Comparison of ENCODE assay signal across 17 cellular contexts in genomic region chr9:90340421-90340820, GRCh38.
DNase-seq lines count a peak whose midpoint lies in the region; ATAC-seq and TF ChIP-seq lines count a peak whose summit lies in the region.
"Had no signal": no experiment of that assay in that cellular context is flagged by ENCODE, and none has a peak within 500 bp of the region (broad histone marks: within the 10 kb centered on the region; RNA-seq: fewer than 3 reads in every experiment).

No MANE protein-coding gene starts in this region.

- intact Hi-C loops in gastrocnemius medialis (cut with DNase I; ENCODE audit: low total_unique reads), result no loop called here

- TF ChIP-seq POLR2A in gastrocnemius medialis (IDR thresholded peaks at IDR 0.05), result no peak

- H3K79me1 ChIP-seq in mesendoderm (ENCODE audit: low read length), result no peaks in the 10 kb centered on the region

- H3K56ac ChIP-seq in mesendoderm (ENCODE audit: low read length), result no peak overlapping the region

- ATAC-seq in gastrocnemius medialis, result no peak
- ATAC-seq: activated T-helper 17 cell treated with anti-CD3 and anti-CD28 coated beads, Interleukin-2, amount 50 U/mL, for 72 hours; GM12878 had no signal

- no peak overlapping the region for H3K23ac ChIP-seq in mesendoderm (ENCODE audit: low read length)

- no peak overlapping the region for H2AK5ac ChIP-seq in mesendoderm (ENCODE audit: low read length)

- H2BK5ac ChIP-seq in mesendoderm (ENCODE audit: low read length), result no peak overlapping the region

- no peak overlapping the region for H2BK120ac ChIP-seq in mesendoderm (ENCODE audit: low read depth, low read length)

- in situ Hi-C loops in gastrocnemius medialis (cut with MboI; ENCODE audit: low sequenced_read_pairs in 4 of 4), result no loop called here

- H3K9me3 ChIP-seq in gastrocnemius medialis, result no peaks in the 10 kb centered on the region
- H3K9me3 ChIP-seq: BLaER1 treated with 17β-estradiol and CSF1 and Interleukin-3, amounts not matched to agents 10 nM and 100 nM had no signal

- H3K18ac ChIP-seq in mesendoderm (ENCODE audit: low read length), result peak overlapping the region; percentile 51

- H3K36me3 ChIP-seq in mesendoderm (ENCODE audit: control insufficient read depth, insufficient read depth, low read length) (no peaks in the 10 kb centered on the region), gastrocnemius medialis (no peaks in the 10 kb centered on the region)
- H3K36me3 ChIP-seq: BLaER1 treated with 17β-estradiol and CSF1 and Interleukin-3, amounts not matched to agents 10 nM and 100 nM had no signal

- H3K27ac ChIP-seq in mesendoderm (ENCODE audit: low read depth, low read length), result no peak overlapping the region
- H3K27ac ChIP-seq in gastrocnemius medialis, result no peak overlapping the region
- H3K27ac ChIP-seq in caudate nucleus (ENCODE audit: low read depth, low read length), result no peak overlapping the region
- H3K27ac ChIP-seq: BLaER1 treated with 17β-estradiol and CSF1 and Interleukin-3, amounts not matched to agents 10 nM and 100 nM had no signal

- H3K79me2 ChIP-seq in mesendoderm (ENCODE audit: control insufficient read depth, insufficient read depth, low read length), result no peaks in the 10 kb centered on the region

- no peak overlapping the region for H2BK15ac ChIP-seq in mesendoderm (replicated peaks; ENCODE audit: low read depth)

- DNase-seq in Daoy (ENCODE audit: low read depth), result peak; percentile 48
- peak; percentile 4 for DNase-seq in NCI-H1694 treated with DMSO at 0.1 percent for 48 hours (lab: John Stamatoyannopoulos, UW)
- peak; percentile 85 for DNase-seq in choroid plexus epithelial cell (ENCODE audit: low read depth)
- no peak for DNase-seq in mesendoderm
- DNase-seq in gastrocnemius medialis, result no peak
- no peak for DNase-seq in retina
- no peak for DNase-seq in T-helper 9 cell
- DNase-seq in caudate nucleus (lab: John Stamatoyannopoulos, UW), result no peak
- DNase-seq: activated CD4-positive, alpha-beta T cell treated with anti-CD3 and anti-CD28 coated beads, Interleukin-2, amount 50 U/mL, for 4 hours; midbrain; NCI-H2107; NK-92 treated with Interleukin-12 subunit alpha and Interleukin-12 subunit beta, amount 100 ng/mL, for 24 hours; nucleus accumbens; SHP77 had no signal

- H3K9ac ChIP-seq in mesendoderm (ENCODE audit: low read length), result no peak overlapping the region
- H3K9ac ChIP-seq: BLaER1 treated with 17β-estradiol and CSF1 and Interleukin-3, amounts not matched to agents 10 nM and 100 nM had no signal

- no peak overlapping the region for H3K4me3 ChIP-seq in choroid plexus epithelial cell (ENCODE audit: low read depth, low read length)
- H3K4me3 ChIP-seq in mesendoderm (ENCODE audit: low read length), result no peak overlapping the region
- H3K4me3 ChIP-seq in gastrocnemius medialis, result no peak overlapping the region
- H3K4me3 ChIP-seq: BLaER1 treated with 17β-estradiol and CSF1 and Interleukin-3, amounts not matched to agents 10 nM and 100 nM; GM12878 had no signal

- no peak overlapping the region for H4K5ac ChIP-seq in mesendoderm (ENCODE audit: low read length)

- H3K4ac ChIP-seq in mesendoderm (ENCODE audit: low read depth, low read length), result no peak overlapping the region

- H3K4me1 ChIP-seq in mesendoderm (ENCODE audit: control insufficient read depth, low read depth, low read length), result peaks cover 2% of the 10 kb centered on the region
- no peaks in the 10 kb centered on the region for H3K4me1 ChIP-seq in gastrocnemius medialis
- H3K4me1 ChIP-seq: BLaER1 treated with 17β-estradiol and CSF1 and Interleukin-3, amounts not matched to agents 10 nM and 100 nM had no signal

- TF ChIP-seq CTCF in choroid plexus epithelial cell (conservative IDR thresholded peaks at IDR 0.05; ENCODE audit: low read depth, low read length), result no peak
- no peak for TF ChIP-seq CTCF in gastrocnemius medialis (IDR thresholded peaks at IDR 0.05 in 4 of 5, conservative IDR thresholded peaks at IDR 0.05 in 1 of 5)

- no peak overlapping the region for H3K4me2 ChIP-seq in mesendoderm (ENCODE audit: low read length)
- H3K4me2 ChIP-seq: BLaER1 treated with 17β-estradiol and CSF1 and Interleukin-3, amounts not matched to agents 10 nM and 100 nM had no signal

- no peak overlapping the region for H4K8ac ChIP-seq in mesendoderm (ENCODE audit: low read depth, low read length)

- H3K27me3 ChIP-seq in mesendoderm (ENCODE audit: insufficient read depth, low read length, poor library complexity), result no peaks in the 10 kb centered on the region
- H3K27me3 ChIP-seq in gastrocnemius medialis, result no peaks in the 10 kb centered on the region
- H3K27me3 ChIP-seq: BLaER1 treated with 17β-estradiol and CSF1 and Interleukin-3, amounts not matched to agents 10 nM and 100 nM had no signal

Comparison
In these comparisons a context has a peak if more than half of its experiments do, and no peak if none do; other contexts are left out.
1. DNase-seq: peak in Daoy (single experiment), NCI-H1694 treated with DMSO at 0.1 percent for 48 hours (single experiment) and choroid plexus epithelial cell (single experiment); none in mesendoderm (single experiment), gastrocnemius medialis (0 of 2), retina (single experiment), T-helper 9 cell (single experiment) and caudate nucleus (0 of 61).